Comparison of ENCODE assay signal across 11 cellular contexts in the genomic region with DNA sequence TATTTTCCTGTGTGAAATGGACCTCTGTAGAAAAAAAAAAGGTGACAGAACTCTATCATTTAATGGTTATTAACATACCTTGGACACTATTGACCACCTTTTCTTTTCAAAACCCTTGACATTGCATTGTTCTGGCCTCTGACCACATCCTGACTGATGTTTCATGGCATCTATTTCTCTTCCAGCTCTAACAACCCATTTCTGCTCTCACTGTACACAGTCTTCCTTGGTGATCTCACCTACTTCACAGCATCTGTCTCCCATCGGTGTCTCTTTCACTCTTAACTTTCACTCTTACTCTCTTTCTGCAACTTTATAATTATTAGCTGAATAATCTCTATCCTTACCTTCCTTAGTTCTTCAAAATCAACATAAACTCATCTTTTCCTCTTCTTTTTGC.
DNase-seq lines count a peak whose midpoint lies in the region; ATAC-seq and TF ChIP-seq lines count a peak whose summit lies in the region.
"Had no signal": no experiment of that assay in that cellular context is flagged by ENCODE, and none has a peak within 500 bp of the region (broad histone marks: within the 10 kb centered on the region; RNA-seq: fewer than 3 reads in every experiment).

No MANE protein-coding gene starts in this region.

- DNase-seq in activated T-cell treated with anti-CD3 and anti-CD28 coated beads, Interleukin-2, amount 50 U/mL, for 4 hours, result no peak
- DNase-seq in activated T-cell treated with anti-CD3 and anti-CD28 coated beads, Interleukin-2, amount 50 U/mL, for 1 hour, result no peak
- DNase-seq in MCF 10A (ENCODE audit: unreplicated experiment), result no peak
- DNase-seq in EL, result no peak
- no peak for DNase-seq in kidney glomerular epithelial cell (lab: John Stamatoyannopoulos, UW)
- DNase-seq: effector CD4-positive, alpha-beta T cell; NCI-H1930; stimulated activated CD4-positive, alpha-beta T cell treated with anti-CD3 and anti-CD28 coated beads, Interleukin-4, amount 100 ng/mL, for 1 hour had no signal

- no peaks in the 10 kb centered on the region for H3K27me3 Mint-ChIP-seq in activated T-cell treated with anti-CD3 and anti-CD28 coated beads, Interleukin-2, amount 50 U/mL, for 4 hours (ENCODE audit: low read depth)
- no peaks in the 10 kb centered on the region for H3K27me3 Mint-ChIP-seq in T-helper 1 cell treated with Interleukin-12 subunit alpha and Interleukin-12 subunit beta and Interleukin-4 antibody, amounts not matched to agents 30 μg/mL and 1 μg/mL, for 36 hours (ENCODE audit: low read depth)
- H3K27me3 Mint-ChIP-seq in stimulated activated naive CD8-positive, alpha-beta T cell treated with anti-CD3 and anti-CD28 coated beads, Interleukin-15, Interleukin-2, amounts not matched to agents 100 ng/mL and 50 ng/mL, for 24 hours, result no peaks in the 10 kb centered on the region
- H3K27me3 Mint-ChIP-seq in MCF 10A (ENCODE audit: insufficient read depth, unreplicated experiment), result no peaks in the 10 kb centered on the region

- intact Hi-C loops in MCF 10A (cut with micrococcal nuclease), result no loop called here

- H3K36me3 Mint-ChIP-seq in activated T-cell treated with anti-CD3 and anti-CD28 coated beads, Interleukin-2, amount 50 U/mL, for 4 hours (ENCODE audit: insufficient read depth), result no peaks in the 10 kb centered on the region
- peaks cover 5% of the 10 kb centered on the region for H3K36me3 Mint-ChIP-seq in T-helper 1 cell treated with Interleukin-12 subunit alpha and Interleukin-12 subunit beta and Interleukin-4 antibody, amounts not matched to agents 30 μg/mL and 1 μg/mL, for 36 hours (ENCODE audit: low read depth)
- no peaks in the 10 kb centered on the region for H3K36me3 Mint-ChIP-seq in stimulated activated naive CD8-positive, alpha-beta T cell treated with anti-CD3 and anti-CD28 coated beads, Interleukin-15, Interleukin-2, amounts not matched to agents 100 ng/mL and 50 ng/mL, for 24 hours (ENCODE audit: low read depth)
- no peaks in the 10 kb centered on the region for H3K36me3 Mint-ChIP-seq in MCF 10A (ENCODE audit: insufficient read depth, unreplicated experiment)

- POLR2A ChIA-PET in MCF 10A (lab: Yijun Ruan, JAX), result no interaction called here

- H3K9me3 Mint-ChIP-seq in activated T-cell treated with anti-CD3 and anti-CD28 coated beads, Interleukin-2, amount 50 U/mL, for 4 hours, result peaks cover 4% of the 10 kb centered on the region
- peaks cover 4% of the 10 kb centered on the region for H3K9me3 Mint-ChIP-seq in T-helper 1 cell treated with Interleukin-12 subunit alpha and Interleukin-12 subunit beta and Interleukin-4 antibody, amounts not matched to agents 30 μg/mL and 1 μg/mL, for 36 hours
- H3K9me3 Mint-ChIP-seq in stimulated activated naive CD8-positive, alpha-beta T cell treated with anti-CD3 and anti-CD28 coated beads, Interleukin-15, Interleukin-2, amounts not matched to agents 100 ng/mL and 50 ng/mL, for 24 hours, result no peaks in the 10 kb centered on the region
- H3K9me3 Mint-ChIP-seq in MCF 10A (ENCODE audit: unreplicated experiment), result no peaks in the 10 kb centered on the region

- peak; percentile 57 to 60 for ATAC-seq in activated T-cell treated with anti-CD3 and anti-CD28 coated beads, Interleukin-2, amount 50 U/mL, for 4 hours
- peak; percentile 40 for ATAC-seq in HG02870 (IDR thresholded peaks at IDR 0.05; ENCODE audit: unreplicated experiment)

- CTCF ChIA-PET in MCF 10A (lab: Yijun Ruan, JAX), result interaction anchor here (1.0 kb wide), 1 partner anchor 13 kb away, joined by 4 read pairs; no protein-coding TSS in a partner anchor

- peak overlapping the region; percentile 59 for H3K4me3 Mint-ChIP-seq in activated T-cell treated with anti-CD3 and anti-CD28 coated beads, Interleukin-2, amount 50 U/mL, for 4 hours
- H3K4me3 Mint-ChIP-seq in T-helper 1 cell treated with Interleukin-12 subunit alpha and Interleukin-12 subunit beta and Interleukin-4 antibody, amounts not matched to agents 30 μg/mL and 1 μg/mL, for 36 hours, result peak overlapping the region; percentile 66
- H3K4me3 Mint-ChIP-seq in stimulated activated naive CD8-positive, alpha-beta T cell treated with anti-CD3 and anti-CD28 coated beads, Interleukin-15, Interleukin-2, amounts not matched to agents 100 ng/mL and 50 ng/mL, for 24 hours, result peak overlapping the region; percentile 65
- no peak overlapping the region for H3K4me3 Mint-ChIP-seq in MCF 10A (ENCODE audit: unreplicated experiment)

- H3K27ac Mint-ChIP-seq in T-helper 1 cell treated with Interleukin-12 subunit alpha and Interleukin-12 subunit beta and Interleukin-4 antibody, amounts not matched to agents 30 μg/mL and 1 μg/mL, for 36 hours, result peak overlapping the region; percentile 64
- H3K27ac Mint-ChIP-seq in stimulated activated naive CD8-positive, alpha-beta T cell treated with anti-CD3 and anti-CD28 coated beads, Interleukin-15, Interleukin-2, amounts not matched to agents 100 ng/mL and 50 ng/mL, for 24 hours, result peak overlapping the region; percentile 76
- no peak overlapping the region for H3K27ac Mint-ChIP-seq in MCF 10A (ENCODE audit: low read depth, unreplicated experiment)

- no TSS peak for BruUV-seq in MCF 10A (replicated peaks; lab: Mats Ljungman, UMichigan)

- TF ChIP-seq CTCF in MCF 10A (IDR thresholded peaks at IDR 0.05; ENCODE audit: unreplicated experiment), result no peak

- H3K4me1 Mint-ChIP-seq in activated T-cell treated with anti-CD3 and anti-CD28 coated beads, Interleukin-2, amount 50 U/mL, for 4 hours (ENCODE audit: low read depth), result peaks cover 33% of the 10 kb centered on the region
- peaks cover 32% of the 10 kb centered on the region for H3K4me1 Mint-ChIP-seq in T-helper 1 cell treated with Interleukin-12 subunit alpha and Interleukin-12 subunit beta and Interleukin-4 antibody, amounts not matched to agents 30 μg/mL and 1 μg/mL, for 36 hours (ENCODE audit: low read depth)
- peaks cover 37% of the 10 kb centered on the region for H3K4me1 Mint-ChIP-seq in stimulated activated naive CD8-positive, alpha-beta T cell treated with anti-CD3 and anti-CD28 coated beads, Interleukin-15, Interleukin-2, amounts not matched to agents 100 ng/mL and 50 ng/mL, for 24 hours (ENCODE audit: low read depth)
- H3K4me1 Mint-ChIP-seq in MCF 10A (ENCODE audit: insufficient read depth, unreplicated experiment), result peaks cover 12% of the 10 kb centered on the region
